8 cellular contexts compared by ENCODE assay signal in genomic region chr6:13873288-13874190, GRCh38. TPM values are rescaled to one million over a fixed set of nuclear protein-coding genes. Genes with fewer than 3 reads are reported as not detected.
DNase-seq lines count a peak whose midpoint lies in the region; ATAC-seq and TF ChIP-seq lines count a peak whose summit lies in the region.

No MANE protein-coding gene starts in this region.

- intact Hi-C loops in left cardiac atrium (cut with DNase I): loop anchor here in 1 of 2 donors (10.0 kb wide), 1 partner anchor 79 kb away; no protein-coding TSS in a partner anchor

- H3K9me3 Mint-ChIP-seq in activated naive CD4-positive, alpha-beta T cell treated with anti-CD3 and anti-CD28 coated beads, Interleukin-2, amount 10 ng/mL, durations not matched to agents 7 days and 5 days: no peaks in the 10 kb centered on the region

- H3K36me3 Mint-ChIP-seq in activated naive CD4-positive, alpha-beta T cell treated with anti-CD3 and anti-CD28 coated beads, Interleukin-2, amount 10 ng/mL, durations not matched to agents 7 days and 5 days: no peaks in the 10 kb centered on the region

- peak; percentile 91 for TF ChIP-seq CTCF in GM13976 (IDR thresholded peaks at IDR 0.05; ENCODE audit: borderline replicate concordance, control extremely low read depth, extremely low read depth, insufficient read depth, missing control alignments)

- peak; percentile 67 to 82 for ATAC-seq in left cardiac atrium
- no peak for ATAC-seq in HG02623 (IDR thresholded peaks at IDR 0.05; ENCODE audit: unreplicated experiment)

- peaks cover 31% of the 10 kb centered on the region for H3K27me3 Mint-ChIP-seq in activated naive CD4-positive, alpha-beta T cell treated with anti-CD3 and anti-CD28 coated beads, Interleukin-2, amount 10 ng/mL, durations not matched to agents 7 days and 5 days

- peaks cover 16% of the 10 kb centered on the region for H3K4me1 Mint-ChIP-seq in activated naive CD4-positive, alpha-beta T cell treated with anti-CD3 and anti-CD28 coated beads, Interleukin-2, amount 10 ng/mL, durations not matched to agents 7 days and 5 days

- peak; percentile 92 for DNase-seq in GM13976 (ENCODE audit: low spot score)
- DNase-seq in Kasumi-1 (lab: John Stamatoyannopoulos, UW): peak; percentile 42 to 56
- DNase-seq in SJCRH30: peak; percentile 60 to 66
- peak; percentile 78 for DNase-seq in activated naive CD4-positive, alpha-beta T cell treated with anti-CD3 and anti-CD28 coated beads, Interleukin-2, amount 10 ng/mL, durations not matched to agents 7 days and 5 days
- DNase-seq in left cardiac atrium: peak; percentile 58
- DNase-seq in retina: peak; percentile 80
- DNase-seq in amniotic stem cell (lab: John Stamatoyannopoulos, UW): no peak

- no peak overlapping the region for H3K27ac ChIP-seq in SJCRH30

- in situ Hi-C loops in GM13976 (cut with MboI; ENCODE audit: low sequenced_read_pairs, unreplicated experiment): no loop called here

- no peaks in the 10 kb centered on the region for H3K27me3 ChIP-seq in SJCRH30

- H3K27ac Mint-ChIP-seq in activated naive CD4-positive, alpha-beta T cell treated with anti-CD3 and anti-CD28 coated beads, Interleukin-2, amount 10 ng/mL, durations not matched to agents 7 days and 5 days: peak overlapping the region; percentile 12

- no peaks in the 10 kb centered on the region for H3K4me1 ChIP-seq in SJCRH30

- H3K36me3 ChIP-seq in SJCRH30: no peaks in the 10 kb centered on the region

- H3K9me3 ChIP-seq in SJCRH30 (replicated peaks): no peaks in the 10 kb centered on the region

- CTCF ChIA-PET in activated naive CD4-positive, alpha-beta T cell treated with anti-CD3 and anti-CD28 coated beads, Interleukin-2, amount 10 ng/mL, durations not matched to agents 7 days and 5 days (lab: Charles Lee): interaction anchor here (0.8 to 3.0 kb wide), 8 partner anchors 9 to 201 kb away, joined by 3 to 20 read pairs (median 4); no protein-coding TSS in a partner anchor

- peak overlapping the region; percentile 78 for H3K4me3 Mint-ChIP-seq in activated naive CD4-positive, alpha-beta T cell treated with anti-CD3 and anti-CD28 coated beads, Interleukin-2, amount 10 ng/mL, durations not matched to agents 7 days and 5 days

- H3K4me3 ChIP-seq in SJCRH30: peak overlapping the region; percentile 35

RNA-seq across cellular contexts. Expression of gene RNF182, which starts 51.2 kb away (rescaled TPM):
- 0.10 and 0.20 TPM in 2 replicates for total RNA-seq in SJCRH30 (2014; rRNA removed; shearing (Covaris generic))
- total RNA-seq in left cardiac atrium: under 1 TPM; 0.21 to 0.81 TPM

RNA-seq across cellular contexts. Expression of gene MCUR1, which starts 59.2 kb away (rescaled TPM):
- 15.3 and 16.0 TPM in 2 replicates for total RNA-seq in SJCRH30 (2014; rRNA removed; shearing (Covaris generic))
- total RNA-seq in left cardiac atrium: 10 to 100 TPM; 21.1 to 25.9 TPM
